Comparison of ENCODE assay signal across 16 cellular contexts in genomic region chr10:19974554-19974953, GRCh38.
DNase-seq lines count a peak whose midpoint lies in the region; ATAC-seq and TF ChIP-seq lines count a peak whose summit lies in the region.
"Had no signal": no experiment of that assay in that cellular context is flagged by ENCODE, and none has a peak within 500 bp of the region (broad histone marks: within the 10 kb centered on the region; RNA-seq: fewer than 3 reads in every experiment).

No MANE protein-coding gene starts in this region.

- no peaks in the 10 kb centered on the region for H3K9me3 Mint-ChIP-seq in GM23338
- H3K9me3 Mint-ChIP-seq in nephron progenitor cell: peaks cover 22% of the 10 kb centered on the region
- H3K9me3 Mint-ChIP-seq in type B pancreatic cell: no peaks in the 10 kb centered on the region
- peaks cover 0 to 3% of the 10 kb centered on the region in 2 donors for H3K9me3 Mint-ChIP-seq in stimulated activated naive B cell treated with anti-CD40 and anti-IgM and Interleukin-4, amounts not matched to agents 10 μg/mL and 1 μg/mL and 100 μg/mL, for 72 hours

- H3K79me2 ChIP-seq in GM23338 (replicated peaks; ENCODE audit: insufficient read depth): peaks cover 66% of the 10 kb centered on the region

- H3K9me2 ChIP-seq in GM23338 (ENCODE audit: insufficient read depth): no peaks in the 10 kb centered on the region

- intact Hi-C loops in ascending aorta (cut with DNase I): no loop called here

- H3K4me1 Mint-ChIP-seq in GM23338 (peaks cover 19% of the 10 kb centered on the region), nephron progenitor cell (peaks cover 5% of the 10 kb centered on the region), type B pancreatic cell (ENCODE audit: unreplicated experiment) (peaks cover 7% of the 10 kb centered on the region)
- H3K4me1 Mint-ChIP-seq in stimulated activated naive B cell treated with anti-CD40 and anti-IgM and Interleukin-4, amounts not matched to agents 10 μg/mL and 1 μg/mL and 100 μg/mL, for 72 hours: no peaks in the 10 kb centered on the region

- no peak for ATAC-seq in GM23338
- ATAC-seq in GM21515 (IDR thresholded peaks at IDR 0.05; ENCODE audit: unreplicated experiment): no peak
- ATAC-seq in stimulated activated naive B cell treated with anti-CD40 and anti-IgM and Interleukin-4, amounts not matched to agents 10 μg/mL and 1 μg/mL and 100 μg/mL, for 72 hours (replicated peaks): no peak
- ATAC-seq: K562 had no signal

- TF ChIP-seq CTCF in GM23338 (conservative IDR thresholded peaks at IDR 0.05; ENCODE audit: low read depth in 2 of 2) (no peak), ascending aorta (IDR thresholded peaks at IDR 0.05) (no peak), nephron progenitor cell (IDR thresholded peaks at IDR 0.05) (no peak), type B pancreatic cell (conservative IDR thresholded peaks at IDR 0.05) (no peak)

- H3K4me3 ChIP-seq in GM23338 (no peak overlapping the region), ascending aorta (no peak overlapping the region)
- H3K4me3 ChIP-seq: HAP-1, K562 had no signal

- no peak overlapping the region for H3K27ac ChIP-seq in GM23338 (ENCODE audit: low read depth)
- H3K27ac ChIP-seq in ascending aorta: peak overlapping the region; percentile 62 to 65
- H3K27ac ChIP-seq: HL-60 had no signal

- no peaks in the 10 kb centered on the region for H4K20me1 ChIP-seq in GM23338 (replicated peaks; ENCODE audit: insufficient read depth)

- H3K4me1 ChIP-seq in GM23338 (ENCODE audit: insufficient read depth) (peaks cover 15% of the 10 kb centered on the region), ascending aorta (peaks cover 0 to 14% of the 10 kb centered on the region in 2 donors)
- H3K4me1 ChIP-seq: BE2C, Caco-2 had no signal

- H3K4me3 Mint-ChIP-seq in GM23338 (no peak overlapping the region), nephron progenitor cell (no peak overlapping the region), type B pancreatic cell (no peak overlapping the region)
- H3K4me3 Mint-ChIP-seq in stimulated activated naive B cell treated with anti-CD40 and anti-IgM and Interleukin-4, amounts not matched to agents 10 μg/mL and 1 μg/mL and 100 μg/mL, for 72 hours: no peak overlapping the region
- H3K4me3 Mint-ChIP-seq: CD4-positive, alpha-beta T cell had no signal

- H3K36me3 Mint-ChIP-seq in GM23338 (ENCODE audit: low read depth) (peaks cover 10% of the 10 kb centered on the region), nephron progenitor cell (ENCODE audit: low read depth) (peaks cover 34% of the 10 kb centered on the region), type B pancreatic cell (peaks cover 17% of the 10 kb centered on the region)
- H3K36me3 Mint-ChIP-seq in stimulated activated naive B cell treated with anti-CD40 and anti-IgM and Interleukin-4, amounts not matched to agents 10 μg/mL and 1 μg/mL and 100 μg/mL, for 72 hours: no peaks in the 10 kb centered on the region

- no peaks in the 10 kb centered on the region for H3K27me3 Mint-ChIP-seq in GM23338 (ENCODE audit: insufficient read depth, low read depth, poor library complexity)
- no peaks in the 10 kb centered on the region for H3K27me3 Mint-ChIP-seq in nephron progenitor cell (ENCODE audit: low read depth, poor library complexity)
- no peaks in the 10 kb centered on the region for H3K27me3 Mint-ChIP-seq in type B pancreatic cell
- no peaks in the 10 kb centered on the region for H3K27me3 Mint-ChIP-seq in stimulated activated naive B cell treated with anti-CD40 and anti-IgM and Interleukin-4, amounts not matched to agents 10 μg/mL and 1 μg/mL and 100 μg/mL, for 72 hours
- H3K27me3 Mint-ChIP-seq: CD4-positive, alpha-beta T cell had no signal

- no peak for DNase-seq in GM23338 (ENCODE audit: low spot score)
- no peak for DNase-seq in ascending aorta (ENCODE audit: low spot score in 2 of 2)
- DNase-seq in nephron progenitor cell: no peak
- DNase-seq in type B pancreatic cell (ENCODE audit: extremely low spot score, unreplicated experiment): no peak
- DNase-seq in stimulated activated naive B cell treated with anti-CD40 and anti-IgM and Interleukin-4, amounts not matched to agents 10 μg/mL and 1 μg/mL and 100 μg/mL, for 72 hours: no peak
- DNase-seq in amygdala (lab: John Stamatoyannopoulos, UW): no peak
- DNase-seq: ACHN; BE2C; C1 segment of cervical spinal cord; Caco-2; CD4-positive, alpha-beta T cell; IMR-90 had no signal

- H3K27ac Mint-ChIP-seq in GM23338 (0 out of 2 replicates have a peak overlapping the region, but pooled peaks have one; percentile 16), nephron progenitor cell (peak overlapping the region; percentile 2), type B pancreatic cell (peak overlapping the region; percentile 59)
- no peak overlapping the region for H3K27ac Mint-ChIP-seq in stimulated activated naive B cell treated with anti-CD40 and anti-IgM and Interleukin-4, amounts not matched to agents 10 μg/mL and 1 μg/mL and 100 μg/mL, for 72 hours
- H3K27ac Mint-ChIP-seq: CD4-positive, alpha-beta T cell had no signal

- H3K9me3 ChIP-seq in ascending aorta: no peaks in the 10 kb centered on the region
- H3K9me3 ChIP-seq: BE2C, Caco-2, HAP-1 had no signal

- H3K27me3 ChIP-seq in GM23338 (ENCODE audit: insufficient read depth) (no peaks in the 10 kb centered on the region), ascending aorta (no peaks in the 10 kb centered on the region)
- H3K27me3 ChIP-seq: BE2C had no signal

- H3K4me2 ChIP-seq in GM23338: no peak overlapping the region

- H3F3A ChIP-seq in GM23338 (replicated peaks; ENCODE audit: low read depth): no peaks in the 10 kb centered on the region

- 0 out of 2 replicates have a peak, but pooled peaks cover 3% of the 10 kb centered on the region for H3K36me3 ChIP-seq in GM23338 (ENCODE audit: insufficient read depth)
- no peaks in the 10 kb centered on the region for H3K36me3 ChIP-seq in ascending aorta
- H3K36me3 ChIP-seq: BE2C, HAP-1 had no signal

- H2AFZ ChIP-seq in GM23338: no peak overlapping the region

TF ChIP-seq in GM23338, 12 proteins besides CTCF, POLR2A, EP300 and RAD21 (continues in another document):
- TF ChIP-seq REST (IDR thresholded peaks at IDR 0.05; ENCODE audit: unreplicated experiment) (no peak), ETS1 (IDR thresholded peaks at IDR 0.05) (no peak)
